Comparison of ENCODE assay signal across 17 cellular contexts in the genomic region with DNA sequence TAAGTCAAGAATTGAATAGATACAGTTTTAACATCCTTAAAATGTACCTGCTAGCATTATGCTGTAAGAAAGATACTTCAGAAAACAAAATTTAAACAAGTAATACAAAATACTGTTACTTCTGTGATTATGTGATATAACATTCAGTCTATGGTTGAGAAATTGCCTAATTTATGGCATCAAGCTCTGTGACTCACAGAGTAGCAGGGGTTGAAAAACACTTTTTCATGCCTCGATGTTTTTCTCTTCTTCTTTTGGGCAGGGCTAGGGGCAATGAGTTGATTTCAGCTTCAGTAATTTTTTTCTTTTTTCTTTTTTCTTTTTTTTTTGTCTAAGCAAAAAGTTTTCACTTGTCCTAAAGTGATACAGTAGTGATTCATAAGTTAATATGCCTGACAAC.
"Had no signal": no experiment of that assay in that cellular context is flagged by ENCODE, and none has a peak within 500 bp of the region (broad histone marks: within the 10 kb centered on the region; RNA-seq: fewer than 3 reads in every experiment).

No MANE protein-coding gene starts in this region.

- H3K27me3 ChIP-seq: ascending aorta, ovary, right lobe of liver, upper lobe of right lung had no signal

- DNase-seq: activated CD4-positive, alpha-beta T cell treated with anti-CD3 and anti-CD28 coated beads, Interleukin-2, amount 10 ng/mL, durations not matched to agents 24 days and 14 days; activated CD8-positive, alpha-beta T cell treated with anti-CD3 and anti-CD28 coated beads for 36 hours; activated naive CD4-positive, alpha-beta T cell; activated T-cell treated with anti-CD3 and anti-CD28 coated beads, Interleukin-2, amount 50 U/mL, for 1 hour; cortex of kidney; foreskin melanocyte; glutamatergic neuron; mesendoderm; naive thymus-derived CD4-positive, alpha-beta T cell; ovary; right lobe of liver; stimulated activated naive B cell treated with anti-CD40 and anti-IgM and Interleukin-4, amounts not matched to agents 10 μg/mL and 1 μg/mL and 100 μg/mL, for 72 hours; upper lobe of right lung had no signal

- H3K36me3 Mint-ChIP-seq: naive thymus-derived CD4-positive, alpha-beta T cell; stimulated activated naive B cell treated with anti-CD40 and anti-IgM and Interleukin-4, amounts not matched to agents 10 μg/mL and 1 μg/mL and 100 μg/mL, for 72 hours; WTC11 had no signal

- H3K9me3 Mint-ChIP-seq: activated CD4-positive, alpha-beta T cell treated with anti-CD3 and anti-CD28 coated beads, Interleukin-2, amount 10 ng/mL, durations not matched to agents 24 days and 14 days; activated CD8-positive, alpha-beta T cell treated with anti-CD3 and anti-CD28 coated beads for 36 hours; stimulated activated naive B cell treated with anti-CD40 and anti-IgM and Interleukin-4, amounts not matched to agents 10 μg/mL and 1 μg/mL and 100 μg/mL, for 72 hours; T-helper 2 cell treated with Interferon-gamma antibody and Interleukin-4, amounts not matched to agents 5 μg/mL and 100 μg/mL, for 36 hours; WTC11 had no signal

- H3K4me3 ChIP-seq: ascending aorta, ovary, right lobe of liver, upper lobe of right lung had no signal

- H3K4me1 ChIP-seq: ascending aorta, upper lobe of right lung had no signal

- H3K4me3 Mint-ChIP-seq: activated CD4-positive, alpha-beta T cell treated with anti-CD3 and anti-CD28 coated beads, Interleukin-2, amount 10 ng/mL, durations not matched to agents 24 days and 14 days; activated CD8-positive, alpha-beta T cell treated with anti-CD3 and anti-CD28 coated beads for 36 hours; activated T-helper 17 cell treated with anti-CD3 and anti-CD28 coated beads, Interleukin-2, amount 50 U/mL, for 72 hours; naive thymus-derived CD4-positive, alpha-beta T cell; stimulated activated naive B cell treated with anti-CD40 and anti-IgM and Interleukin-4, amounts not matched to agents 10 μg/mL and 1 μg/mL and 100 μg/mL, for 72 hours; T-helper 2 cell treated with Interferon-gamma antibody and Interleukin-4, amounts not matched to agents 5 μg/mL and 100 μg/mL, for 36 hours; WTC11 had no signal

- H3K9me3 ChIP-seq: ascending aorta, ovary, right lobe of liver, upper lobe of right lung had no signal

- H3K27ac ChIP-seq: ascending aorta, ovary, right lobe of liver, upper lobe of right lung had no signal

- H3K4me1 Mint-ChIP-seq: activated CD4-positive, alpha-beta T cell treated with anti-CD3 and anti-CD28 coated beads, Interleukin-2, amount 10 ng/mL, durations not matched to agents 24 days and 14 days; activated T-helper 17 cell treated with anti-CD3 and anti-CD28 coated beads, Interleukin-2, amount 50 U/mL, for 72 hours; naive thymus-derived CD4-positive, alpha-beta T cell; stimulated activated naive B cell treated with anti-CD40 and anti-IgM and Interleukin-4, amounts not matched to agents 10 μg/mL and 1 μg/mL and 100 μg/mL, for 72 hours; WTC11 had no signal

- H3K27ac Mint-ChIP-seq: activated CD4-positive, alpha-beta T cell treated with anti-CD3 and anti-CD28 coated beads, Interleukin-2, amount 10 ng/mL, durations not matched to agents 24 days and 14 days; activated CD8-positive, alpha-beta T cell treated with anti-CD3 and anti-CD28 coated beads for 36 hours; activated T-helper 17 cell treated with anti-CD3 and anti-CD28 coated beads, Interleukin-2, amount 50 U/mL, for 72 hours; naive thymus-derived CD4-positive, alpha-beta T cell; stimulated activated naive B cell treated with anti-CD40 and anti-IgM and Interleukin-4, amounts not matched to agents 10 μg/mL and 1 μg/mL and 100 μg/mL, for 72 hours; T-helper 2 cell treated with Interferon-gamma antibody and Interleukin-4, amounts not matched to agents 5 μg/mL and 100 μg/mL, for 36 hours; WTC11 had no signal

- ATAC-seq: activated CD8-positive, alpha-beta T cell treated with anti-CD3 and anti-CD28 coated beads for 36 hours; activated T-helper 17 cell treated with anti-CD3 and anti-CD28 coated beads, Interleukin-2, amount 50 U/mL, for 72 hours; naive thymus-derived CD4-positive, alpha-beta T cell; right lobe of liver; stimulated activated naive B cell treated with anti-CD40 and anti-IgM and Interleukin-4, amounts not matched to agents 10 μg/mL and 1 μg/mL and 100 μg/mL, for 72 hours; upper lobe of right lung; WTC11 had no signal

- H3K36me3 ChIP-seq: ascending aorta, ovary, right lobe of liver, upper lobe of right lung had no signal

- H3K27me3 Mint-ChIP-seq: activated CD4-positive, alpha-beta T cell treated with anti-CD3 and anti-CD28 coated beads, Interleukin-2, amount 10 ng/mL, durations not matched to agents 24 days and 14 days; activated CD8-positive, alpha-beta T cell treated with anti-CD3 and anti-CD28 coated beads for 36 hours; activated T-helper 17 cell treated with anti-CD3 and anti-CD28 coated beads, Interleukin-2, amount 50 U/mL, for 72 hours; naive thymus-derived CD4-positive, alpha-beta T cell; stimulated activated naive B cell treated with anti-CD40 and anti-IgM and Interleukin-4, amounts not matched to agents 10 μg/mL and 1 μg/mL and 100 μg/mL, for 72 hours had no signal
